ENCODE assay signal across 1 cellular context in genomic region chr3:98796334-98796733, GRCh38.
TF ChIP-seq lines count a peak whose summit lies in the region.

No MANE protein-coding gene starts in this region.

TF ChIP-seq in SK-N-SH treated with all-trans-retinoic acid at 6 μM for 48 hours, 23 proteins besides CTCF, POLR2A, EP300 and RAD21 (continued from another document):
- TF ChIP-seq TSHZ2 (CRISPR knock-in tag; IDR thresholded peaks at IDR 0.05) (no peak), ZFP3 (CRISPR knock-in tag; IDR thresholded peaks at IDR 0.05) (no peak), BACH2 (CRISPR knock-in tag; IDR thresholded peaks at IDR 0.05; ENCODE audit: borderline replicate concordance) (no peak), PPARA (CRISPR knock-in tag; IDR thresholded peaks at IDR 0.05; ENCODE audit: borderline replicate concordance) (no peak), ZFP30 (CRISPR knock-in tag; IDR thresholded peaks at IDR 0.05) (no peak), CSDC2 (CRISPR knock-in tag; IDR thresholded peaks at IDR 0.05) (no peak), OSR1 (CRISPR knock-in tag; IDR thresholded peaks at IDR 0.05) (no peak), TOX (CRISPR knock-in tag; IDR thresholded peaks at IDR 0.05; ENCODE audit: borderline replicate concordance) (no peak), ZNF70 (CRISPR knock-in tag; IDR thresholded peaks at IDR 0.05) (no peak)
